ENCODE assay signal across 13 cellular contexts in the genomic region with DNA sequence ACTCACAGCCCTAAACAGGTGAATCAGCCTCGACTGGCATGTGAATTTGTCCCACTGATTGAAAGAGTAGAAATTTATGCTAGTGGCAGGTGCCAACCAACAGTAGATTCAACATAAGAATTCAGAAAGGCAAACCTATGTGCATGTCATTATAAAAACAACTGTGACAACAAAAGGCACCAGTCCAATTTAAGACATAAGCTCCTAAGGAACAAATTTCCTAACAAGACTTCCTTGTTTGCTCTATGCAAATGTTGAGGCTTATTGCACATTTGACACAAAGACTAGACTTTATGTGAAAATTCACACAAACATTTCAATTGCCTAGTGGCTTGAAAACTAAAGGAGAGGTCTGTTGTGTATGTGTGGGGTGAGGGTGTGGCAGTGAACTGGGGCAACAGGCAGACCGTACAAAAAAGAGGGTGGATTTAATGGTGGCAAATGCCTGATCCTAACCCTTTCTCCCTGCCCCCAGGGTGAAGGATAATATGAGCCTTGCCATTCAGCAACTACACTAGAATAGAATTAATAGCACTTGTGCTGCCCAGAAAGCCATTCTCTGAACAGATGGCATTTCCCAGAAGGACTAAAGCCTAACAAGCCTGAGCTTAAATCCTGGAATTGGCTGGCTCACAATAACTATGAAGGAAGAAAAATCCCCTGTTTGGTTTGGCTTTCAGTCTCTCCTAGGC.
DNase-seq lines count a peak whose midpoint lies in the region; ATAC-seq and TF ChIP-seq lines count a peak whose summit lies in the region.
"Had no signal": no experiment of that assay in that cellular context is flagged by ENCODE, and none has a peak within 500 bp of the region (broad histone marks: within the 10 kb centered on the region; RNA-seq: fewer than 3 reads in every experiment).

No MANE protein-coding gene starts in this region.

- ATAC-seq in sciatic nerve (peak; percentile 32), HG03354 (IDR thresholded peaks at IDR 0.05; ENCODE audit: poor library complexity, severe bottlenecking, unreplicated experiment) (no peak), GM18870 (IDR thresholded peaks at IDR 0.05; ENCODE audit: unreplicated experiment) (no peak)
- ATAC-seq: activated CD8-positive, alpha-beta T cell treated with anti-CD3 and anti-CD28 coated beads for 36 hours had no signal

- no peaks in the 10 kb centered on the region for H3K36me3 Mint-ChIP-seq in dendritic cell treated with granulocyte-macrophage colony-stimulating factor and Interleukin-4, amounts not matched to agents 40 ng/mL and 50 ng/mL, for 4 days (ENCODE audit: low read depth)
- no peaks in the 10 kb centered on the region for H3K36me3 Mint-ChIP-seq in MCF 10A (ENCODE audit: insufficient read depth, unreplicated experiment)
- H3K36me3 Mint-ChIP-seq: type B pancreatic cell had no signal

- CTCF ChIA-PET in MCF 10A (lab: Yijun Ruan, JAX) = interaction anchor here (1.6 kb wide), 1 partner anchor 12 kb away, joined by 4 read pairs; no protein-coding TSS in a partner anchor

- BruUV-seq in MCF 10A (replicated peaks; lab: Mats Ljungman, UMichigan) = no TSS peak

- intact Hi-C loops in dendritic cell treated with granulocyte-macrophage colony-stimulating factor and Interleukin-4, amounts not matched to agents 40 ng/mL and 50 ng/mL, for 4 days (cut with micrococcal nuclease) = no loop called here
- intact Hi-C loops in sciatic nerve (cut with DNase I) (no loop called here), MCF 10A (cut with micrococcal nuclease) (no loop called here), posterior cingulate gyrus (cut with DNase I) (no loop called here)

- H3K27me3 Mint-ChIP-seq in dendritic cell treated with granulocyte-macrophage colony-stimulating factor and Interleukin-4, amounts not matched to agents 40 ng/mL and 50 ng/mL, for 4 days = no peaks in the 10 kb centered on the region
- H3K27me3 Mint-ChIP-seq in MCF 10A (ENCODE audit: insufficient read depth, unreplicated experiment) = no peaks in the 10 kb centered on the region
- H3K27me3 Mint-ChIP-seq: activated CD8-positive, alpha-beta T cell treated with anti-CD3 and anti-CD28 coated beads for 36 hours; type B pancreatic cell had no signal

- H3K4me3 Mint-ChIP-seq in dendritic cell treated with granulocyte-macrophage colony-stimulating factor and Interleukin-4, amounts not matched to agents 40 ng/mL and 50 ng/mL, for 4 days = no peak overlapping the region
- no peak overlapping the region for H3K4me3 Mint-ChIP-seq in MCF 10A (ENCODE audit: unreplicated experiment)
- H3K4me3 Mint-ChIP-seq: activated CD8-positive, alpha-beta T cell treated with anti-CD3 and anti-CD28 coated beads for 36 hours; type B pancreatic cell had no signal

- peaks cover 8% of the 10 kb centered on the region for H3K9me3 Mint-ChIP-seq in dendritic cell treated with granulocyte-macrophage colony-stimulating factor and Interleukin-4, amounts not matched to agents 40 ng/mL and 50 ng/mL, for 4 days
- no peaks in the 10 kb centered on the region for H3K9me3 Mint-ChIP-seq in MCF 10A (ENCODE audit: unreplicated experiment)
- H3K9me3 Mint-ChIP-seq: activated CD8-positive, alpha-beta T cell treated with anti-CD3 and anti-CD28 coated beads for 36 hours; type B pancreatic cell had no signal

- H3K4me1 Mint-ChIP-seq in dendritic cell treated with granulocyte-macrophage colony-stimulating factor and Interleukin-4, amounts not matched to agents 40 ng/mL and 50 ng/mL, for 4 days (ENCODE audit: low read depth) = peaks cover 17% of the 10 kb centered on the region
- no peaks in the 10 kb centered on the region for H3K4me1 Mint-ChIP-seq in MCF 10A (ENCODE audit: insufficient read depth, unreplicated experiment)

- POLR2A ChIA-PET in MCF 10A (lab: Yijun Ruan, JAX) = interaction anchor here (0.7 to 1.1 kb wide), 2 partner anchors 27 to 63 kb away, joined by 3 read pairs; no protein-coding TSS in a partner anchor

- H3K27ac Mint-ChIP-seq in dendritic cell treated with granulocyte-macrophage colony-stimulating factor and Interleukin-4, amounts not matched to agents 40 ng/mL and 50 ng/mL, for 4 days = peak overlapping the region; percentile 16
- no peak overlapping the region for H3K27ac Mint-ChIP-seq in MCF 10A (ENCODE audit: low read depth, unreplicated experiment)
- H3K27ac Mint-ChIP-seq: activated CD8-positive, alpha-beta T cell treated with anti-CD3 and anti-CD28 coated beads for 36 hours; type B pancreatic cell had no signal

- no peak for TF ChIP-seq CTCF in MCF 10A (IDR thresholded peaks at IDR 0.05; ENCODE audit: unreplicated experiment)

- peak; percentile 83 for DNase-seq in DMS153 treated with DMSO at 0.1 percent for 48 hours (lab: John Stamatoyannopoulos, UW; ENCODE audit: unreplicated experiment)
- peak; percentile 59 for DNase-seq in NCI-H2196 (lab: John Stamatoyannopoulos, UW; ENCODE audit: unreplicated experiment)
- no peak for DNase-seq in sciatic nerve (ENCODE audit: low spot score)
- DNase-seq in MCF 10A (ENCODE audit: unreplicated experiment) = no peak
- no peak for DNase-seq in posterior cingulate gyrus
- DNase-seq: activated CD8-positive, alpha-beta T cell treated with anti-CD3 and anti-CD28 coated beads for 36 hours; adrenal gland; NCI-H226; stimulated activated CD4-positive, alpha-beta T cell treated with anti-CD3 and anti-CD28 coated beads, Interleukin-4, amount 100 ng/mL, for 24 hours had no signal

Comparison
In these comparisons a context has a peak if more than half of its experiments do, and no peak if none do; other contexts are left out.
1. DNase-seq: peak in DMS153 treated with DMSO at 0.1 percent for 48 hours (single experiment) and NCI-H2196 (single experiment); none in sciatic nerve (single experiment), MCF 10A (single experiment) and posterior cingulate gyrus (0 of 10).